ENCODE assay signal across 1 cellular context in the genomic region with DNA sequence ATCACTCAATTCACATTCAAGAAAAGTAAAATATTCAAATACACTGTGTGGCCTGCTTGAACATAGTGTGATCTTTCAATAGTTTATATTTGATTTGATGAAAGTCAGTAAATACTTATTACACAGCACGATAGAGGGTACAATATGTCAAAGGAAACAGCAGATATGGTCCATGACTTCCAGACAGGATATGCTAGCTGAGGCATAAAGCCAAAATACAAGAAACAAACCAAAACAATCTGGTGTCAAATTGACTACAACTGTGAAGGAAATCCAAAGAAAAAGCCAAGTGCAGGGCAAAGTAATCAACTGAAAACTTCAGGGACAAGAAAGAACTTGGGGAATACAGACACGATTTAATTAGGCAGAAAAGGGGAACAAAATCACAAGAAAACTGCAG.
TF ChIP-seq lines count a peak whose summit lies in the region.

No MANE protein-coding gene starts in this region.

TF ChIP-seq in SK-N-SH, 30 proteins besides CTCF, POLR2A, EP300 and RAD21 (continued from another document):
- TF ChIP-seq, protein P1, sequence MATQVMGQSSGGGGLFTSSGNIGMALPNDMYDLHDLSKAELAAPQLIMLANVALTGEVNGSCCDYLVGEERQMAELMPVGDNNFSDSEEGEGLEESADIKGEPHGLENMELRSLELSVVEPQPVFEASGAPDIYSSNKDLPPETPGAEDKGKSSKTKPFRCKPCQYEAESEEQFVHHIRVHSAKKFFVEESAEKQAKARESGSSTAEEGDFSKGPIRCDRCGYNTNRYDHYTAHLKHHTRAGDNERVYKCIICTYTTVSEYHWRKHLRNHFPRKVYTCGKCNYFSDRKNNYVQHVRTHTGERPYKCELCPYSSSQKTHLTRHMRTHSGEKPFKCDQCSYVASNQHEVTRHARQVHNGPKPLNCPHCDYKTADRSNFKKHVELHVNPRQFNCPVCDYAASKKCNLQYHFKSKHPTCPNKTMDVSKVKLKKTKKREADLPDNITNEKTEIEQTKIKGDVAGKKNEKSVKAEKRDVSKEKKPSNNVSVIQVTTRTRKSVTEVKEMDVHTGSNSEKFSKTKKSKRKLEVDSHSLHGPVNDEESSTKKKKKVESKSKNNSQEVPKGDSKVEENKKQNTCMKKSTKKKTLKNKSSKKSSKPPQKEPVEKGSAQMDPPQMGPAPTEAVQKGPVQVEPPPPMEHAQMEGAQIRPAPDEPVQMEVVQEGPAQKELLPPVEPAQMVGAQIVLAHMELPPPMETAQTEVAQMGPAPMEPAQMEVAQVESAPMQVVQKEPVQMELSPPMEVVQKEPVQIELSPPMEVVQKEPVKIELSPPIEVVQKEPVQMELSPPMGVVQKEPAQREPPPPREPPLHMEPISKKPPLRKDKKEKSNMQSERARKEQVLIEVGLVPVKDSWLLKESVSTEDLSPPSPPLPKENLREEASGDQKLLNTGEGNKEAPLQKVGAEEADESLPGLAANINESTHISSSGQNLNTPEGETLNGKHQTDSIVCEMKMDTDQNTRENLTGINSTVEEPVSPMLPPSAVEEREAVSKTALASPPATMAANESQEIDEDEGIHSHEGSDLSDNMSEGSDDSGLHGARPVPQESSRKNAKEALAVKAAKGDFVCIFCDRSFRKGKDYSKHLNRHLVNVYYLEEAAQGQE (IDR thresholded peaks at IDR 0.05; ENCODE audit: low read depth, low read length) = no peak
- TF ChIP-seq ELF1 (IDR thresholded peaks at IDR 0.05) (no peak), TCF12 (IDR thresholded peaks at IDR 0.05) (no peak), RCOR1 (IDR thresholded peaks at IDR 0.05; ENCODE audit: low read length) (no peak), TAF1 (IDR thresholded peaks at IDR 0.05; ENCODE audit: borderline replicate concordance, low read depth, low read length) (no peak), NFIC (IDR thresholded peaks at IDR 0.05; ENCODE audit: borderline replicate concordance) (no peak), SMC3 (IDR thresholded peaks at IDR 0.05; ENCODE audit: low read depth, low read length) (no peak), FOXM1 (IDR thresholded peaks at IDR 0.05; ENCODE audit: low read depth) (no peak), JUND (IDR thresholded peaks at IDR 0.05) (no peak)
- TF ChIP-seq, protein P2, sequence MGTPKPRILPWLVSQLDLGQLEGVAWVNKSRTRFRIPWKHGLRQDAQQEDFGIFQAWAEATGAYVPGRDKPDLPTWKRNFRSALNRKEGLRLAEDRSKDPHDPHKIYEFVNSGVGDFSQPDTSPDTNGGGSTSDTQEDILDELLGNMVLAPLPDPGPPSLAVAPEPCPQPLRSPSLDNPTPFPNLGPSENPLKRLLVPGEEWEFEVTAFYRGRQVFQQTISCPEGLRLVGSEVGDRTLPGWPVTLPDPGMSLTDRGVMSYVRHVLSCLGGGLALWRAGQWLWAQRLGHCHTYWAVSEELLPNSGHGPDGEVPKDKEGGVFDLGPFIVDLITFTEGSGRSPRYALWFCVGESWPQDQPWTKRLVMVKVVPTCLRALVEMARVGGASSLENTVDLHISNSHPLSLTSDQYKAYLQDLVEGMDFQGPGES (IDR thresholded peaks at IDR 0.05; ENCODE audit: low read depth, low read length) = no peak
- TF ChIP-seq, protein P3, sequence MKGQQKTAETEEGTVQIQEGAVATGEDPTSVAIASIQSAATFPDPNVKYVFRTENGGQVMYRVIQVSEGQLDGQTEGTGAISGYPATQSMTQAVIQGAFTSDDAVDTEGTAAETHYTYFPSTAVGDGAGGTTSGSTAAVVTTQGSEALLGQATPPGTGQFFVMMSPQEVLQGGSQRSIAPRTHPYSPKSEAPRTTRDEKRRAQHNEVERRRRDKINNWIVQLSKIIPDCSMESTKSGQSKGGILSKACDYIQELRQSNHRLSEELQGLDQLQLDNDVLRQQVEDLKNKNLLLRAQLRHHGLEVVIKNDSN (IDR thresholded peaks at IDR 0.05; ENCODE audit: borderline replicate concordance, low read depth) = no peak
